ENCODE assay signal across 8 cellular contexts in the genomic region with DNA sequence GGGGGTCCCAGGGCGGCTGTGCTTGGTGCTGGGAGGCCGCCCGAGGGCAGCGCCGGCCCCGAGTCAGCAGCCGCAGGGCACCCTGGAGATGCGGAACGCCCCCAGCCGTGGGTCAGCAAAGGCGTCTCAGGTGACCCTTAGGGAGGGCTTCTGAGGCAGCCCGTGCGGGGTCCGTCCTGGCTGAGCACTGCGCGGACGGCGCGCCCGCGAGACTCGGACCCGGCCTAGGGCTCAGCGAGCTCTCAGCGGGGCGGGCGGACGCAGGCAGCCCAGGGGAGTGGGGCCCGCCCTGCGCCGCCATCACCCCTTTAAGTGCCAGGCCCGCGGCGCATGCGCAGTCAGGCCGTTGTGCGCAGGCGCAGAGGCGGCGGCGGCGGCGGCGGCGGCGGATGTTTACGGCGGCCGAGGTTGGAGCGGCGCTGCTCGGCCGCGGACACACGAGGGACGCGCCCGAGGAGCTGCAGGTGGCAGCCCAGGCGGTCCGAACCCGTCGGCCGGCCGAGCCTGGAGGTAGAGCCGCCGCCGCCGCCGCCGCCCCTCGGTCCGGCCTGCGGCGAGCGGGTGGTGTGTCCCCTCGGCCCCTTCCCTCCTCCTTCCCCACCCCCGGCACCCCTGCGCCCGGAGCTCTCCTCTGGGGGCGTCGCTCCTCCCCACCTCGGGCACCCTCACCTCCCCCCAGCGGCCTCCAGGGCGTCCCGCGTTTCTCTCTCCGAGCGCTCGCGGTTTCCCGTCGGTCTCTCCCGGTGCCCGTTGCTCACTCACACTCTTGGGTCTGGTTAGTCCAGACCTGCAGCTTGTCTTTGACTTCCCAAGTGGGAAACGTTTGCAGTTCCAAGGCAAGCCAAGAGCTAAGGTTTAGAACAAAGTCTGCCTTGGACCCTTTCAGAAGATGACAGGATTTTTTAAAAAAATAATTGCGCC. TPM values are rescaled to one million over a fixed set of nuclear protein-coding genes. Genes with fewer than 3 reads are reported as not detected.
DNase-seq lines count a peak whose midpoint lies in the region; ATAC-seq and TF ChIP-seq lines count a peak whose summit lies in the region.

A gene (plus strand): TSS at position 388 of the 921 bp plus-strand sequence. CDS start 4,218 bp downstream, outside the sequence.

- H3K27ac Mint-ChIP-seq in naive B cell: peak within 1 kb of the TSS; percentile 72 to 100 (median 94)
- H3K27ac Mint-ChIP-seq in stimulated activated memory B cell treated with anti-CD40 and anti-IgM and Interleukin-4, amounts not matched to agents 10 μg/mL and 1 μg/mL and 100 μg/mL, for 72 hours: peak within 1 kb of the TSS; percentile 99

- peak in 1 of 6 experiments; percentile 18 for TF ChIP-seq CTCF in Peyer's patch (IDR thresholded peaks at IDR 0.05)

- no peaks in the 10 kb centered on the region for H3K9me3 ChIP-seq in Peyer's patch

- peaks cover 0 to 4% (median 0%) of the 10 kb centered on the region in 7 donors for H3K9me3 Mint-ChIP-seq in naive B cell
- H3K9me3 Mint-ChIP-seq in stimulated activated memory B cell treated with anti-CD40 and anti-IgM and Interleukin-4, amounts not matched to agents 10 μg/mL and 1 μg/mL and 100 μg/mL, for 72 hours: no peaks in the 10 kb centered on the region

- H3K4me1 ChIP-seq in Peyer's patch: peaks cover 0 to 28% (median 5%) of the 10 kb centered on the region in 4 donors

- peak within 1 kb of the TSS; percentile 83 to 96 (median 88) for H3K27ac ChIP-seq in Peyer's patch

- H3K36me3 ChIP-seq in Peyer's patch: no peaks in the 10 kb centered on the region

- H3K4me1 Mint-ChIP-seq in naive B cell: peaks cover 54 to 66% (median 58%) of the 10 kb centered on the region in 3 donors
- H3K4me1 Mint-ChIP-seq in stimulated activated memory B cell treated with anti-CD40 and anti-IgM and Interleukin-4, amounts not matched to agents 10 μg/mL and 1 μg/mL and 100 μg/mL, for 72 hours: peaks cover 66% of the 10 kb centered on the region

- peak; percentile 65 for DNase-seq in DMS153 (lab: John Stamatoyannopoulos, UW)
- DNase-seq in Jurkat, Clone E6-1 (ENCODE audit: low read depth, low spot score): peak; percentile 58
- peak; percentile 77 to 90 (median 89) for DNase-seq in Peyer's patch
- DNase-seq in activated T-helper 1 cell treated with Interleukin-2 at 50 U/mL for 16 hours (ENCODE audit: low read depth): peak; percentile 82
- peak; percentile 78 for DNase-seq in fibroblast of gingiva (ENCODE audit: low read depth)
- peak; percentile 87 for DNase-seq in naive B cell

- peaks cover 3 to 4% (median 4%) of the 10 kb centered on the region in 3 donors for H3K27me3 Mint-ChIP-seq in naive B cell
- H3K27me3 Mint-ChIP-seq in stimulated activated memory B cell treated with anti-CD40 and anti-IgM and Interleukin-4, amounts not matched to agents 10 μg/mL and 1 μg/mL and 100 μg/mL, for 72 hours: no peaks in the 10 kb centered on the region

- TF ChIP-seq POLR2A in Peyer's patch (IDR thresholded peaks at IDR 0.05): no peak

- no peaks in the 10 kb centered on the region for H3K36me3 Mint-ChIP-seq in naive B cell
- peaks cover 13% of the 10 kb centered on the region for H3K36me3 Mint-ChIP-seq in stimulated activated memory B cell treated with anti-CD40 and anti-IgM and Interleukin-4, amounts not matched to agents 10 μg/mL and 1 μg/mL and 100 μg/mL, for 72 hours

- peak within 1 kb of the TSS; percentile 90 to 99 (median 96) for H3K4me3 Mint-ChIP-seq in naive B cell
- H3K4me3 Mint-ChIP-seq in stimulated activated memory B cell treated with anti-CD40 and anti-IgM and Interleukin-4, amounts not matched to agents 10 μg/mL and 1 μg/mL and 100 μg/mL, for 72 hours: peak within 1 kb of the TSS; percentile 100

- ATAC-seq in GM21619 (IDR thresholded peaks at IDR 0.05; ENCODE audit: unreplicated experiment): peak; percentile 75
- peak; percentile 79 to 84 for ATAC-seq in naive B cell (ENCODE audit: low read depth in 2 of 2)
- peak; percentile 94 for ATAC-seq in stimulated activated memory B cell treated with anti-CD40 and anti-IgM and Interleukin-4, amounts not matched to agents 10 μg/mL and 1 μg/mL and 100 μg/mL, for 72 hours

- H3K27me3 ChIP-seq in Peyer's patch: no peaks in the 10 kb centered on the region

- H3K4me3 ChIP-seq in Jurkat, Clone E6-1 (ENCODE audit: low read length): peak within 1 kb of the TSS; percentile 85
- peak within 1 kb of the TSS; percentile 64 to 98 (median 83) for H3K4me3 ChIP-seq in Peyer's patch

RNA-seq across cellular contexts. Expression of the gene that starts here (rescaled TPM):
- polyA plus RNA-seq in Jurkat, Clone E6-1 (2012; ENCODE audit: insufficient read depth, insufficient read length): 39.1 TPM
- 10 to 100 TPM; 34.5 to 90.8 (median 46.9) TPM for total RNA-seq in Peyer's patch
- 100 to 1,000 TPM in 1 of 6 donors, 10 to 100 TPM in 5; 47.3 to 127 (median 72.2) TPM for polyA plus RNA-seq in naive B cell (ENCODE audit: low read depth in 6 of 6)

Comparison
In these comparisons a context has a peak if more than half of its experiments do, and no peak if none do; other contexts are left out.
1. Peak in every context shown above with its lines: DNase-seq, ATAC-seq, H3K4me3 ChIP-seq and H3K27ac ChIP-seq.